Comparison of ENCODE assay signal across 8 cellular contexts in genomic region chr4:77075869-77076801, GRCh38. TPM values are rescaled to one million over a fixed set of nuclear protein-coding genes. Genes with fewer than 3 reads are reported as not detected.
DNase-seq lines count a peak whose midpoint lies in the region; ATAC-seq and TF ChIP-seq lines count a peak whose summit lies in the region.

Gene CCNI, minus strand, starts transcription at chr4:77075989. Its CDS starts 9,627 bp downstream, at chr4:77066362.

- peak in 1 of 2 donors; percentile 24 for TF ChIP-seq RAD21 in liver (IDR thresholded peaks at IDR 0.05)

- peak within 1 kb of the TSS; percentile 91 to 100 for H3K9ac ChIP-seq in liver (ENCODE audit: low read depth in 1 of 2, low read length in 2 of 2)

- no peaks in the 10 kb centered on the region for H3K9me3 Mint-ChIP-seq in activated CD4-positive, alpha-beta memory T cell treated with anti-CD3 and anti-CD28 coated beads for 36 hours

- CTCF ChIA-PET in activated CD4-positive, alpha-beta memory T cell treated with anti-CD3 and anti-CD28 coated beads for 36 hours (lab: Charles Lee), result interaction anchor here (0.9 to 2.3 kb wide), 6 partner anchors 19 to 127 kb away, joined by 3 to 10 read pairs (median 4); no protein-coding TSS in a partner anchor

- intact Hi-C loops in activated CD4-positive, alpha-beta memory T cell treated with anti-CD3 and anti-CD28 coated beads for 36 hours (cut with micrococcal nuclease), result loop anchor here (1.0 to 10.0 kb wide), 12 partner anchors 19 to 1564 kb away; partner anchors contain the start of genes MRPL1, RCHY1, SCARB2 and THAP6

- peaks cover 4 to 29% (median 25%) of the 10 kb centered on the region in 4 donors for H3K4me1 ChIP-seq in liver (ENCODE audit: control insufficient read depth in 4 of 4, insufficient read depth in 4 of 4, low read length in 3 of 4)

- H3K27me3 Mint-ChIP-seq in activated CD4-positive, alpha-beta memory T cell treated with anti-CD3 and anti-CD28 coated beads for 36 hours, result no peaks in the 10 kb centered on the region

- ATAC-seq in GM19452 (IDR thresholded peaks at IDR 0.05; ENCODE audit: unreplicated experiment), result peak; percentile 58

- DNase-seq in CD1c-positive myeloid dendritic cell (ENCODE audit: extremely low spot score) (peak; percentile 96), HK-2 (ENCODE audit: unreplicated experiment) (peak; percentile 97), NCI-H82 treated with DMSO at 0.1 percent for 48 hours (lab: John Stamatoyannopoulos, UW; ENCODE audit: unreplicated experiment) (peak; percentile 92), dermis microvascular lymphatic vessel endothelial cell (ENCODE audit: low read depth in 2 of 2) (peak; percentile 87 to 97)
- peak; percentile 94 for DNase-seq in activated CD4-positive, alpha-beta memory T cell treated with anti-CD3 and anti-CD28 coated beads for 36 hours
- peak; percentile 92 for DNase-seq in stimulated activated CD4-positive, alpha-beta T cell treated with anti-CD3 and anti-CD28 coated beads, Interleukin-4, amount 100 ng/mL, for 24 hours

- peaks cover 26% of the 10 kb centered on the region for H3K4me1 Mint-ChIP-seq in activated CD4-positive, alpha-beta memory T cell treated with anti-CD3 and anti-CD28 coated beads for 36 hours (ENCODE audit: low read depth)

- peak within 1 kb of the TSS; percentile 93 for H3K4me3 Mint-ChIP-seq in activated CD4-positive, alpha-beta memory T cell treated with anti-CD3 and anti-CD28 coated beads for 36 hours

- TF ChIP-seq CTCF in liver (IDR thresholded peaks at IDR 0.05; ENCODE audit: low read depth, low read length, missing input control), result no peak

- POLR2A ChIA-PET in activated CD4-positive, alpha-beta memory T cell treated with anti-CD3 and anti-CD28 coated beads for 36 hours (lab: Charles Lee), result interaction anchor here (1.0 to 1.4 kb wide), 3 partner anchors 81 to 742 kb away, joined by 3 to 4 read pairs (median 4); partner anchors contain the start of gene CCNG2

- no peaks in the 10 kb centered on the region for H3K9me3 ChIP-seq in liver (ENCODE audit: control insufficient read depth in 4 of 4, low read length in 3 of 4)

- peak within 1 kb of the TSS; percentile 92 to 99 for H3K27ac ChIP-seq in liver (ENCODE audit: low read depth in 1 of 2, low read length in 2 of 2)

- H3K27me3 ChIP-seq in liver (ENCODE audit: control insufficient read depth in 4 of 4, insufficient read depth in 4 of 4, low read length in 3 of 4), result no peaks in the 10 kb centered on the region

- peak within 1 kb of the TSS; percentile 80 to 96 (median 91) for H3K4me3 ChIP-seq in liver (ENCODE audit: low read depth in 1 of 3, low read length in 3 of 3)

- no peak within 1 kb of the TSS for H3K27ac Mint-ChIP-seq in activated CD4-positive, alpha-beta memory T cell treated with anti-CD3 and anti-CD28 coated beads for 36 hours

- whole genome bisulfite sequencing in liver, result under 1% methylated on average over 54 of the region's 54 CpGs

- no peaks in the 10 kb centered on the region for H3K36me3 ChIP-seq in liver (ENCODE audit: control insufficient read depth in 4 of 4, insufficient read depth in 3 of 4, low read depth in 1 of 4, low read length in 3 of 4)

- peaks cover 14% of the 10 kb centered on the region for H3K36me3 Mint-ChIP-seq in activated CD4-positive, alpha-beta memory T cell treated with anti-CD3 and anti-CD28 coated beads for 36 hours

TF ChIP-seq in liver, 16 proteins besides CTCF, POLR2A, EP300 and RAD21:
- peak; percentile 37 for TF ChIP-seq FOXA1 (IDR thresholded peaks at IDR 0.05)
- TF ChIP-seq JUND (IDR thresholded peaks at IDR 0.05), result peak; percentile 98 to 99
- no peak for TF ChIP-seq FOXA2 (IDR thresholded peaks at IDR 0.05)
- peak; percentile 52 for TF ChIP-seq MAX (IDR thresholded peaks at IDR 0.05)
- peak; percentile 36 for TF ChIP-seq TAF1 (conservative IDR thresholded peaks at IDR 0.05)
- peak; percentile 82 for TF ChIP-seq REST (IDR thresholded peaks at IDR 0.05)
- TF ChIP-seq NR2F2 (IDR thresholded peaks at IDR 0.05), result peak; percentile 84
- TF ChIP-seq YY1 (IDR thresholded peaks at IDR 0.05), result peak; percentile 73
- TF ChIP-seq, protein P1, sequence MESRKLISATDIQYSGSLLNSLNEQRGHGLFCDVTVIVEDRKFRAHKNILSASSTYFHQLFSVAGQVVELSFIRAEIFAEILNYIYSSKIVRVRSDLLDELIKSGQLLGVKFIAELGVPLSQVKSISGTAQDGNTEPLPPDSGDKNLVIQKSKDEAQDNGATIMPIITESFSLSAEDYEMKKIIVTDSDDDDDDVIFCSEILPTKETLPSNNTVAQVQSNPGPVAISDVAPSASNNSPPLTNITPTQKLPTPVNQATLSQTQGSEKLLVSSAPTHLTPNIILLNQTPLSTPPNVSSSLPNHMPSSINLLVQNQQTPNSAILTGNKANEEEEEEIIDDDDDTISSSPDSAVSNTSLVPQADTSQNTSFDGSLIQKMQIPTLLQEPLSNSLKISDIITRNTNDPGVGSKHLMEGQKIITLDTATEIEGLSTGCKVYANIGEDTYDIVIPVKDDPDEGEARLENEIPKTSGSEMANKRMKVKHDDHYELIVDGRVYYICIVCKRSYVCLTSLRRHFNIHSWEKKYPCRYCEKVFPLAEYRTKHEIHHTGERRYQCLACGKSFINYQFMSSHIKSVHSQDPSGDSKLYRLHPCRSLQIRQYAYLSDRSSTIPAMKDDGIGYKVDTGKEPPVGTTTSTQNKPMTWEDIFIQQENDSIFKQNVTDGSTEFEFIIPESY (IDR thresholded peaks at IDR 0.05), result peak; percentile 58
- TF ChIP-seq ATF3 (IDR thresholded peaks at IDR 0.05), result peak; percentile 94
- TF ChIP-seq GABPA (IDR thresholded peaks at IDR 0.05 in 1 of 2, conservative IDR thresholded peaks at IDR 0.05 in 1 of 2), result peak in 1 of 2 donors; percentile 44
- TF ChIP-seq HNF4A (conservative IDR thresholded peaks at IDR 0.05), result peak; percentile 56 to 72
- TF ChIP-seq HNF4G (IDR thresholded peaks at IDR 0.05), result peak; percentile 54
- TF ChIP-seq EGR1 (IDR thresholded peaks at IDR 0.05; ENCODE audit: low read depth in 2 of 2), result peak; percentile 98 to 99
- peak; percentile 60 to 79 for TF ChIP-seq RXRA (IDR thresholded peaks at IDR 0.05)
- TF ChIP-seq SP1 (IDR thresholded peaks at IDR 0.05), result peak; percentile 86

RNA-seq across cellular contexts. Expression of gene CCNI, which starts in this region (rescaled TPM):
- total RNA-seq in activated CD4-positive, alpha-beta memory T cell treated with anti-CD3 and anti-CD28 coated beads for 36 hours, result 100 to 1,000 TPM; 259 to 264 TPM
- total RNA-seq in dermis microvascular lymphatic vessel endothelial cell (67.1 and 98.6 TPM in 2 replicates), liver (10 to 100 TPM; 36.2 to 82.1 TPM)
- 10 to 100 TPM; 42.5 to 87.5 TPM for polyA plus RNA-seq in liver

Comparison
In these comparisons a context has a peak if more than half of its experiments do, and no peak if none do; other contexts are left out.
1. Peak in every context shown above with its lines: DNase-seq, ATAC-seq, H3K4me3 ChIP-seq and H3K27ac ChIP-seq.